Comparison of ENCODE assay signal across 8 cellular contexts in genomic region chr1:100895540-100896480, GRCh38. TPM values are rescaled to one million over a fixed set of nuclear protein-coding genes. Genes with fewer than 3 reads are reported as not detected.
DNase-seq lines count a peak whose midpoint lies in the region; ATAC-seq and TF ChIP-seq lines count a peak whose summit lies in the region.

A gene with protein sequence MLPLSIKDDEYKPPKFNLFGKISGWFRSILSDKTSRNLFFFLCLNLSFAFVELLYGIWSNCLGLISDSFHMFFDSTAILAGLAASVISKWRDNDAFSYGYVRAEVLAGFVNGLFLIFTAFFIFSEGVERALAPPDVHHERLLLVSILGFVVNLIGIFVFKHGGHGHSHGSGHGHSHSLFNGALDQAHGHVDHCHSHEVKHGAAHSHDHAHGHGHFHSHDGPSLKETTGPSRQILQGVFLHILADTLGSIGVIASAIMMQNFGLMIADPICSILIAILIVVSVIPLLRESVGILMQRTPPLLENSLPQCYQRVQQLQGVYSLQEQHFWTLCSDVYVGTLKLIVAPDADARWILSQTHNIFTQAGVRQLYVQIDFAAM (plus strand): TSS chr1:100896090. CDS start chr1:100896263, 173 bp downstream.

- H3K4me3 ChIP-seq in adrenal gland: peak within 1 kb of the TSS; percentile 77 to 89 (median 80)
- peak within 1 kb of the TSS; percentile 72 to 94 (median 80) for H3K4me3 ChIP-seq in heart left ventricle
- peak within 1 kb of the TSS; percentile 55 to 80 (median 68) for H3K4me3 ChIP-seq in transverse colon

- TF ChIP-seq CTCF in GM13976 (IDR thresholded peaks at IDR 0.05; ENCODE audit: borderline replicate concordance, control extremely low read depth, extremely low read depth, insufficient read depth, missing control alignments) (no peak), adrenal gland (IDR thresholded peaks at IDR 0.05) (no peak), heart left ventricle (IDR thresholded peaks at IDR 0.05) (no peak), transverse colon (IDR thresholded peaks at IDR 0.05) (no peak)

- H3K36me3 ChIP-seq in adrenal gland (replicated peaks in 1 of 2) (peaks cover 0 to 6% of the 10 kb centered on the region in 2 donors), heart left ventricle (peaks cover 0 to 30% (median 18%) of the 10 kb centered on the region in 9 donors), transverse colon (peaks cover 0 to 6% (median 0%) of the 10 kb centered on the region in 4 donors)

- peaks cover 20 to 35% of the 10 kb centered on the region in 2 donors for H3K4me1 ChIP-seq in adrenal gland (replicated peaks in 1 of 2)
- peaks cover 0 to 37% (median 21%) of the 10 kb centered on the region in 12 donors for H3K4me1 ChIP-seq in heart left ventricle
- peaks cover 0 to 31% (median 20%) of the 10 kb centered on the region in 4 donors for H3K4me1 ChIP-seq in transverse colon

- TF ChIP-seq POLR2A in adrenal gland (IDR thresholded peaks at IDR 0.05) (peak; percentile 57 to 90), heart left ventricle (IDR thresholded peaks at IDR 0.05) (peak in 1 of 2 donors; percentile 57), transverse colon (IDR thresholded peaks at IDR 0.05) (peak; percentile 90)

- DNase-seq in GM13976 (ENCODE audit: low spot score) (peak; percentile 91), NCI-H146 (lab: John Stamatoyannopoulos, UW) (peak; percentile 92), T-helper 1 cell (peak; percentile 91 to 96 (median 95)), adrenal gland (peak; percentile 96 to 98 (median 97)), heart left ventricle (peak; percentile 95 to 98 (median 96)), pons (ENCODE audit: low spot score) (peak; percentile 93), transverse colon (peak; percentile 98)

- H3K27ac ChIP-seq in adrenal gland (peak within 1 kb of the TSS; percentile 88 to 97 (median 92)), heart left ventricle (peak within 1 kb of the TSS; percentile 86 to 98 (median 95)), transverse colon (peak within 1 kb of the TSS; percentile 93 to 99 (median 96))

- TF ChIP-seq EP300 in transverse colon (IDR thresholded peaks at IDR 0.05; ENCODE audit: low read depth): no peak

- in situ Hi-C loops in GM13976 (cut with MboI; ENCODE audit: low sequenced_read_pairs, unreplicated experiment): loop anchor here (25.0 kb wide), 1 partner anchor 859 kb away; a partner anchor contains a TSS
- in situ Hi-C loops in transverse colon (cut with MboI; ENCODE audit: low pct_ligation_motif_present in 1 of 4, low pct_unique_long_range_greater_than_20kb in 1 of 4, low sequenced_read_pairs in 3 of 4): loop anchor here in 1 of 4 donors (25.0 kb wide), 1 partner anchor 434 kb away; no protein-coding TSS in a partner anchor

- 0 to 1% (median 0%) methylated on average over 28 to 62 of the region's 62 CpGs for WGBS in adrenal gland, 4 donors
- 0 to 1% (median 0%) methylated on average over 55 to 62 of the region's 62 CpGs for WGBS in heart left ventricle, 4 donors
- 1% methylated on average over 43 of the region's 62 CpGs; no CpG with 5 or more reads in 1 of the 2 donors for WGBS in transverse colon (ENCODE audit: low coverage in 1 of 2), 2 donors

- H3K27me3 ChIP-seq in adrenal gland (no peaks in the 10 kb centered on the region), heart left ventricle (no peaks in the 10 kb centered on the region), transverse colon (no peaks in the 10 kb centered on the region)

- intact Hi-C loops in adrenal gland (cut with DNase I) (no loop called here), heart left ventricle (cut with DNase I) (loop anchor here in 3 of 10 donors (5.0 to 10.0 kb wide), 2 partner anchors 761 to 764 kb away; partner anchors contain the start of genes SASS6 (in 3 of the 3) and TRMT13 (in 3 of the 3)), transverse colon (cut with DNase I; ENCODE audit: low total_unique reads) (loop anchor here (1.0 kb wide), 1 partner anchor 86 kb away; no protein-coding TSS in a partner anchor)

- H3K9me3 ChIP-seq in adrenal gland (replicated peaks in 1 of 3) (no peaks in the 10 kb centered on the region), heart left ventricle (no peaks in the 10 kb centered on the region), transverse colon (no peaks in the 10 kb centered on the region)

- peak; percentile 78 for ATAC-seq in HG02840 (IDR thresholded peaks at IDR 0.05; ENCODE audit: low FRiP score, unreplicated experiment)
- ATAC-seq in heart left ventricle: peak; percentile 93 to 98 (median 96)

RNA-seq across cellular contexts. Expression of the gene that starts here (rescaled TPM):
- total RNA-seq in adrenal gland (10 to 100 TPM; 21.3 to 79.8 (median 36.1) TPM), heart left ventricle (10 to 100 TPM in 2 of 9 donors, 1 to 10 TPM in 7; 3.9 to 19.4 (median 5.5) TPM), transverse colon (10 to 100 TPM; 10.1 to 22.7 (median 17.5) TPM)
- polyA plus RNA-seq in adrenal gland (10 to 100 TPM in 1 of 3 donors, 1 to 10 TPM in 2; 3.1 to 24.7 (median 4.6) TPM), heart left ventricle (1 to 10 TPM; 1.6 to 1.8 TPM)

Comparison
In these comparisons a context has a peak if more than half of its experiments do, and no peak if none do; other contexts are left out.
1. Peak in every context shown above with its lines: DNase-seq, ATAC-seq, H3K4me3 ChIP-seq and H3K27ac ChIP-seq.